ENCODE assay signal across 3 cellular contexts in the genomic region with DNA sequence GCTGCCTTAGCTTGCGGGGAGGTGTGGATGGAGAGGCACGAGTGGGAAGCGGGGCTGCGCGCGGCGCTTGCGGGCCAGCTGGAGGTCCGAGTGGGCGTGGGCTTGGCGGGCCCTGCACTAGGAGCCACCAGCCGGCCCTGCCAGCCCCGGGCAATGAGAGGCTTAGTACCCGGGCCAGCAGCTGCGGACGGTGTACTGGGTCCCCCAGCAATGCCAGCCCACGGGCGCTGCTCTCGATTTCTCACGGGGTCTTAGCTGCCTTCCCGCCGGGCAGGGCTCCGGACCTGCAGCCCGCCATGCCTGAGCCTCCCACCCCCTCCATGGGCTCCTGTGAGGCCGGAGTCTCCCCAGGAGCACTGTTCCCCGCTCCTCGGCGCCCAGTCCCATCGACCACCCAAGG. TPM values are rescaled to one million over a fixed set of nuclear protein-coding genes. Genes with fewer than 3 reads are reported as not detected.
"Had no signal": no experiment of that assay in that cellular context is flagged by ENCODE, and none has a peak within 500 bp of the region (broad histone marks: within the 10 kb centered on the region; RNA-seq: fewer than 3 reads in every experiment).

No MANE protein-coding gene starts in this region.

RNA-seq across cellular contexts. Expression of a gene that starts 36.8 kb away (rescaled TPM):
- total RNA-seq: K562, M059J, SJCRH30 had no signal

RNA-seq across cellular contexts. Expression of a gene that starts 59.1 kb away (rescaled TPM):
- total RNA-seq: M059J, SJCRH30 had no signal
